ENCODE assay signal across 14 cellular contexts in genomic region chr19:51807111-51807701, GRCh38. TPM values are rescaled to one million over a fixed set of nuclear protein-coding genes. Genes with fewer than 3 reads are reported as not detected.
A peak's percentile ranks its signal among the peaks of the same experiment; 100 is the strongest.
DNase-seq lines count a peak whose midpoint lies in the region; ATAC-seq, FAIRE-seq and TF ChIP-seq lines count a peak whose summit lies in the region.
"Had no signal": no experiment of that assay in that cellular context is flagged by ENCODE, and none has a peak within 500 bp of the region (broad histone marks: within the 10 kb centered on the region; RNA-seq: fewer than 3 reads in every experiment).

No MANE protein-coding gene starts in this region.

- no peak overlapping the region for H3K23ac ChIP-seq in H1 (ENCODE audit: insufficient read length)

- H4K91ac ChIP-seq in H1 (replicated peaks; ENCODE audit: insufficient read length, low read length) = no peak overlapping the region

- BruUV-seq in HCT116 (replicated peaks; lab: Mats Ljungman, UMichigan) = no TSS peak

- 50% methylated on average over 6 of the region's 6 CpGs; no CpG with 5 or more reads in 1 of the 2 experiments for WGBS in H1 (ENCODE audit: extremely low coverage in 1 of 2, insufficient coverage in 1 of 2, insufficient read length in 1 of 2, insufficient replicate concordance in 2 of 2, low coverage in 1 of 2, low lambda C conversion rate in 2 of 2, missing lambda C conversion rate in 1 of 2), 2 experiments

- H3K79me1 ChIP-seq in H1 (ENCODE audit: low read depth, low read length) = no peaks in the 10 kb centered on the region

- no peak overlapping the region for H3K18ac ChIP-seq in H1 (ENCODE audit: extremely low read depth, low read length)

- POLR2A ChIA-PET in HCT116 (lab: Charles Lee) (interaction anchor here (0.7 kb wide), 1 partner anchor 10 kb away, joined by 3 read pairs; no protein-coding TSS in a partner anchor), H1 (lab: Charles Lee; ENCODE audit: partially characterized antibody) (interaction anchor here (0.9 to 1.4 kb wide), 2 partner anchors 48 to 242 kb away, joined by 4 read pairs; partner anchors contain the start of gene ZNF432)

- H4K5ac ChIP-seq in H1 (ENCODE audit: insufficient read length, low read depth, low read length) = no peak overlapping the region

- H3K56ac ChIP-seq in H1 (replicated peaks; ENCODE audit: insufficient read length, low read depth, low read length) = no peak overlapping the region

- H2BK12ac ChIP-seq in H1 (ENCODE audit: low read depth, low read length) = 0 out of 2 replicates have a peak overlapping the region, but pooled peaks have one; percentile 55

- no peak overlapping the region for H2BK15ac ChIP-seq in H1 (ENCODE audit: low read length)

- H3K4me2 ChIP-seq in HCT116 (ENCODE audit: low read length) = no peak overlapping the region
- peak overlapping the region in 1 of 2 experiments; percentile 33; a peak in 2 of 4 replicates for H3K4me2 ChIP-seq in H1 (ENCODE audit: insufficient read depth in 1 of 2, low read depth in 2 of 2, low read length in 2 of 2)

- H2BK120ac ChIP-seq in H1 (replicated peaks; ENCODE audit: low read depth, low read length) = no peak overlapping the region

- TF ChIP-seq POLR2A in HCT116 (IDR thresholded peaks at IDR 0.05; ENCODE audit: borderline replicate concordance, extremely low read depth, insufficient read depth, insufficient read length) (no peak), H1 (IDR thresholded peaks at IDR 0.05; ENCODE audit: control extremely low read depth in 1 of 2, low read depth in 2 of 2, low read length in 2 of 2) (no peak), vagina (IDR thresholded peaks at IDR 0.05) (no peak)

- H3K27ac ChIP-seq in HCT116 (ENCODE audit: low read depth, low read length) (no peak overlapping the region), H1 (ENCODE audit: low read depth, low read length) (no peak overlapping the region; the same call in 1 of the 2 replicates), vagina (no peak overlapping the region)
- H3K27ac ChIP-seq: stomach had no signal

- H3K4me3 ChIP-seq in HCT116 (replicated peaks in 1 of 2; ENCODE audit: low read depth in 1 of 2, low read length in 2 of 2) (no peak overlapping the region), NT2/D1 (ENCODE audit: insufficient read length, low read depth) (no peak overlapping the region), H1 (ENCODE audit: extremely low read depth in 1 of 4, insufficient read depth in 2 of 4, low read depth in 3 of 4, low read length in 4 of 4) (no peak overlapping the region), neuron (ENCODE audit: low read length) (no peak overlapping the region), vagina (no peak overlapping the region)
- H3K4me3 ChIP-seq: stomach had no signal

- DNase-seq in HCT116 (ENCODE audit: low read depth, low spot score) (no peak), NT2/D1 (ENCODE audit: low read depth, low spot score) (peak; percentile 56), H1 (ENCODE audit: low read depth in 1 of 2, low spot score in 2 of 2) (peak; percentile 42 to 46), ecto neural progenitor cell (ENCODE audit: low spot score) (no peak), vagina (ENCODE audit: extremely low spot score in 2 of 2) (no peak)
- DNase-seq in stimulated activated CD4-positive, alpha-beta T cell treated with anti-CD3 and anti-CD28 coated beads, Interleukin-12 subunit alpha, Interleukin-12 subunit beta, amount 100 ng/mL, for 4 hours = no peak
- DNase-seq: activated CD4-positive, alpha-beta T cell treated with anti-CD3 and anti-CD28 coated beads, Interleukin-2, amount 10 ng/mL, durations not matched to agents 7 days and 5 days; effector memory CD4-positive, alpha-beta T cell; SHP77; stomach had no signal

- ATAC-seq in HCT116 = no peak
- ATAC-seq in HG02884 (IDR thresholded peaks at IDR 0.05; ENCODE audit: unreplicated experiment) = no peak

- no peak overlapping the region for H3K9ac ChIP-seq in HCT116 (ENCODE audit: low read length)
- H3K9ac ChIP-seq in NT2/D1 (ENCODE audit: insufficient read length, low read depth) = no peak overlapping the region
- no peak overlapping the region for H3K9ac ChIP-seq in H1 (replicated peaks in 1 of 4; ENCODE audit: extremely low read depth in 1 of 4, low read depth in 3 of 4, low read length in 3 of 4)

- H4K8ac ChIP-seq in H1 (ENCODE audit: extremely low read depth, insufficient read depth, low read length) = no peak overlapping the region

- H3K14ac ChIP-seq in H1 (ENCODE audit: insufficient read length) = no peak overlapping the region

- TF ChIP-seq RAD21 in HCT116 (IDR thresholded peaks at IDR 0.05; ENCODE audit: low read depth) (peak; percentile 28; the same call in 1 of the 2 replicates), H1 (IDR thresholded peaks at IDR 0.05 in 1 of 2, conservative IDR thresholded peaks at IDR 0.05 in 1 of 2; ENCODE audit: low read depth in 2 of 2, low read length in 2 of 2) (peak in 1 of 2 experiments; percentile 13; a peak in 1 of 4 replicates)

- no peak overlapping the region for H2BK20ac ChIP-seq in H1 (ENCODE audit: low read length)

- H3K23me2 ChIP-seq in H1 (ENCODE audit: low read depth, low read length) = no peaks in the 10 kb centered on the region

- H3K4me1 ChIP-seq in HCT116 (ENCODE audit: control insufficient read depth in 1 of 2, insufficient read depth in 2 of 2, low read length in 2 of 2) = no peaks in the 10 kb centered on the region
- no peaks in the 10 kb centered on the region for H3K4me1 ChIP-seq in NT2/D1 (ENCODE audit: insufficient read depth, insufficient read length)
- H3K4me1 ChIP-seq in H1 (replicated peaks in 1 of 4; ENCODE audit: control insufficient read depth in 3 of 4, insufficient read depth in 4 of 4, low read length in 3 of 4) = peaks cover 0 to 5% (median 1%) of the 10 kb centered on the region in 4 experiments; a peak in 3 of 7 replicates
- H3K4me1 ChIP-seq in neuron (ENCODE audit: insufficient read depth, low read length) = peaks cover 14% of the 10 kb centered on the region
- H3K4me1 ChIP-seq in vagina = peaks cover 9% of the 10 kb centered on the region

- TF ChIP-seq EP300 in H1 (IDR thresholded peaks at IDR 0.05; ENCODE audit: borderline replicate concordance in 1 of 2, low read depth in 2 of 2, low read length in 2 of 2) = no peak

- H2AFZ ChIP-seq in HCT116 (ENCODE audit: low read depth, low read length, poor library complexity, severe bottlenecking) (no peak overlapping the region), H1 (ENCODE audit: low read length) (no peak overlapping the region), neuron (ENCODE audit: low read depth, low read length) (peak overlapping the region; percentile 8)

- H3K9me3 ChIP-seq in HCT116 (ENCODE audit: control insufficient read depth in 1 of 2, insufficient read depth in 1 of 2, low read depth in 1 of 2, low read length in 2 of 2) (peaks cover 0 to 2% of the 10 kb centered on the region in 2 experiments; a peak in 1 of 4 replicates), NT2/D1 (ENCODE audit: insufficient read depth, low read length) (peaks cover 33% of the 10 kb centered on the region), H1 (ENCODE audit: insufficient read depth in 2 of 2, low read depth in 1 of 2, low read length in 1 of 2) (peaks cover 12 to 20% of the 10 kb centered on the region in 2 experiments; a peak in 3 of 4 replicates), neuron (ENCODE audit: low read length) (no peaks in the 10 kb centered on the region), vagina (no peaks in the 10 kb centered on the region)

- H3K9me2 ChIP-seq in HCT116 (ENCODE audit: insufficient read depth) = no peaks in the 10 kb centered on the region

- no peak for FAIRE-seq in H1 (lab: Jason Lieb, UNC)

- RAD21 ChIA-PET in HCT116 (lab: Charles Lee; ENCODE audit: low non-redundant PET in 1 of 2, low total read pairs in 2 of 2, uncharacterized antibody in 2 of 2, unreplicated experiment in 2 of 2) = no interaction called here

- H3K4ac ChIP-seq in H1 (replicated peaks; ENCODE audit: insufficient read length, low read depth, low read length) = no peak overlapping the region

- intact Hi-C loops in HCT116 (cut with micrococcal nuclease) (no loop called here), vagina (cut with DNase I) (no loop called here)

- H3K36me3 ChIP-seq in HCT116 (ENCODE audit: control insufficient read depth in 1 of 2, insufficient read depth in 2 of 2, low read length in 2 of 2) (no peaks in the 10 kb centered on the region), NT2/D1 (ENCODE audit: insufficient read depth, insufficient read length, low read length) (no peaks in the 10 kb centered on the region), H1 (ENCODE audit: control insufficient read depth in 2 of 4, insufficient read depth in 4 of 4, low read length in 3 of 4) (peaks cover 0 to 8% (median 0%) of the 10 kb centered on the region in 4 experiments; a peak in 2 of 8 replicates), neuron (ENCODE audit: insufficient read depth, low read length) (no peaks in the 10 kb centered on the region), vagina (no peaks in the 10 kb centered on the region)

- H2AK5ac ChIP-seq in H1 (ENCODE audit: low read depth, low read length) = no peak overlapping the region

- CTCF ChIA-PET in HCT116 (lab: Charles Lee) = interaction anchor here (2.6 kb wide), 1 partner anchor 30 kb away, joined by 9 read pairs; no protein-coding TSS in a partner anchor
- CTCF ChIA-PET in H1 (lab: Charles Lee; ENCODE audit: partially characterized antibody) = interaction anchor here (0.9 to 1.5 kb wide), 2 partner anchors 12 kb away, joined by 3 to 4 read pairs; partner anchors contain the start of gene FPR3

- H4K20me1 ChIP-seq in HCT116 (ENCODE audit: insufficient read depth) = no peaks in the 10 kb centered on the region
- no peaks in the 10 kb centered on the region for H4K20me1 ChIP-seq in H1 (replicated peaks in 1 of 2; ENCODE audit: control insufficient read depth in 1 of 2, insufficient read depth in 2 of 2, low read length in 2 of 2)

- H3K79me2 ChIP-seq in HCT116 (ENCODE audit: insufficient read depth, low read length) (no peaks in the 10 kb centered on the region), H1 (ENCODE audit: control insufficient read depth in 1 of 2, insufficient read depth in 2 of 2, low read length in 2 of 2) (no peaks in the 10 kb centered on the region)

- TF ChIP-seq CTCF in HCT116 (IDR thresholded peaks at IDR 0.05 in 2 of 3, conservative IDR thresholded peaks at IDR 0.05 in 1 of 3; ENCODE audit: borderline replicate concordance in 1 of 3, insufficient read depth in 1 of 3, low read depth in 2 of 3, low read length in 2 of 3) (no peak), H1 (IDR thresholded peaks at IDR 0.05; ENCODE audit: control extremely low read depth in 1 of 3, insufficient read depth in 1 of 3, low read depth in 1 of 3, low read length in 3 of 3) (no peak), vagina (IDR thresholded peaks at IDR 0.05) (no peak)

- H2BK5ac ChIP-seq in H1 (ENCODE audit: low read depth, low read length) = peak overlapping the region; percentile 21; the same call in 1 of the 2 replicates

- H3K27me3 ChIP-seq in HCT116 (ENCODE audit: insufficient read depth, low read length) (no peaks in the 10 kb centered on the region), NT2/D1 (ENCODE audit: insufficient read depth, insufficient read length) (no peaks in the 10 kb centered on the region), H1 (replicated peaks in 1 of 4; ENCODE audit: control insufficient read depth in 3 of 4, extremely low read depth in 1 of 4, insufficient read depth in 3 of 4, low read length in 3 of 4) (no peaks in the 10 kb centered on the region), neuron (ENCODE audit: insufficient read depth, low read length) (no peaks in the 10 kb centered on the region), vagina (no peaks in the 10 kb centered on the region)
- H3K27me3 ChIP-seq: stomach had no signal

RNA-seq across cellular contexts. Expression of gene FPR3, which starts 12.2 kb away (rescaled TPM):
- total RNA-seq in HCT116 (2021; ENCODE audit: unreplicated experiment) = not detected
- 0.04 TPM in 1 of 2 replicates, not detected in the other for polyA plus RNA-seq in HCT116 (2012)
- not detected in 2 replicates for total RNA-seq in H1 (2021; fragmentation: NEBNext Ultra II Directional; extraction: Animal tissue kit (Norgen Biotek cat#: 25700))
- not detected in 2 replicates for polyA plus RNA-seq in H1 (2011; rRNA removed)
- polyA plus RNA-seq in H1 (2011; cell fraction: cytosol; rRNA removed) = not detected
- polyA plus RNA-seq in H1 (2011; cell fraction: nucleus; rRNA removed) = not detected
- polyA plus RNA-seq in H1 (2012, experiment 1 of 2) = 0.08 to 0.25 TPM in 2 of 4 replicates, not detected in the others
- not detected for polyA plus RNA-seq in H1 (2012, experiment 2 of 2)
- polyA plus RNA-seq in H1 (2013, experiment 1 of 2) = not detected
- not detected for polyA plus RNA-seq in H1 (2013, experiment 2 of 2)
- polyA minus RNA-seq in H1 (2011; rRNA and poly(A)+ RNA removed) = not detected in 2 replicates
- polyA minus RNA-seq in H1 (2011; cell fraction: cytosol; rRNA and poly(A)+ RNA removed) = not detected
- polyA minus RNA-seq in H1 (2011; cell fraction: nucleus; rRNA and poly(A)+ RNA removed) = not detected
- total RNA-seq in vagina = 4.2 TPM
- total RNA-seq: activated CD4-positive, alpha-beta T cell treated with anti-CD3 and anti-CD28 coated beads, Interleukin-2, amount 10 ng/mL, durations not matched to agents 7 days and 5 days; G401; neural crest cell had no signal

RNA-seq across cellular contexts. Expression of gene FPR2, which starts 46.2 kb away (rescaled TPM):
- total RNA-seq in HCT116 (2021; ENCODE audit: unreplicated experiment) (not detected), vagina (not detected)
- 0.09 TPM in 1 of 2 replicates, not detected in the other for polyA plus RNA-seq in HCT116 (2012)
- not detected in 2 replicates for total RNA-seq in H1 (2021; fragmentation: NEBNext Ultra II Directional; extraction: Animal tissue kit (Norgen Biotek cat#: 25700))
- 0.05 and 0.17 TPM in 2 replicates for polyA plus RNA-seq in H1 (2011; rRNA removed)
- polyA plus RNA-seq in H1 (2011; cell fraction: cytosol; rRNA removed) = 0.10 TPM
- polyA plus RNA-seq in H1 (2011; cell fraction: nucleus; rRNA removed) = 0.26 TPM
- 0.24 to 0.52 TPM in 2 of 4 replicates, not detected in the others for polyA plus RNA-seq in H1 (2012, experiment 1 of 2)
- not detected for polyA plus RNA-seq in H1 (2012, experiment 2 of 2)
- polyA plus RNA-seq in H1 (2013, experiment 1 of 2) = 0.49 TPM
- 0.53 TPM for polyA plus RNA-seq in H1 (2013, experiment 2 of 2)
- 0.63 and 0.71 TPM in 2 replicates for polyA minus RNA-seq in H1 (2011; rRNA and poly(A)+ RNA removed)
- not detected for polyA minus RNA-seq in H1 (2011; cell fraction: cytosol; rRNA and poly(A)+ RNA removed)
- polyA minus RNA-seq in H1 (2011; cell fraction: nucleus; rRNA and poly(A)+ RNA removed) = not detected
- total RNA-seq: activated CD4-positive, alpha-beta T cell treated with anti-CD3 and anti-CD28 coated beads, Interleukin-2, amount 10 ng/mL, durations not matched to agents 7 days and 5 days; G401; neural crest cell had no signal

RNA-seq across cellular contexts. Expression of gene FPR1, which starts 55.5 kb away (rescaled TPM):
- total RNA-seq in HCT116 (2021; ENCODE audit: unreplicated experiment) = not detected
- polyA plus RNA-seq in HCT116 (2012) = 0.22 and 0.39 TPM in 2 replicates
- not detected in 2 replicates for total RNA-seq in H1 (2021; fragmentation: NEBNext Ultra II Directional; extraction: Animal tissue kit (Norgen Biotek cat#: 25700))
- polyA plus RNA-seq in H1 (2011; rRNA removed) = 0.11 TPM in 1 of 2 replicates, not detected in the other
- not detected for polyA plus RNA-seq in H1 (2011; cell fraction: cytosol; rRNA removed)
- not detected for polyA plus RNA-seq in H1 (2011; cell fraction: nucleus; rRNA removed)
- polyA plus RNA-seq in H1 (2012, experiment 1 of 2) = not detected in 4 replicates
- not detected for polyA plus RNA-seq in H1 (2012, experiment 2 of 2)
- not detected for polyA plus RNA-seq in H1 (2013, experiment 1 of 2)
- polyA plus RNA-seq in H1 (2013, experiment 2 of 2) = not detected
- not detected in 2 replicates for polyA minus RNA-seq in H1 (2011; rRNA and poly(A)+ RNA removed)
- not detected for polyA minus RNA-seq in H1 (2011; cell fraction: cytosol; rRNA and poly(A)+ RNA removed)
- polyA minus RNA-seq in H1 (2011; cell fraction: nucleus; rRNA and poly(A)+ RNA removed) = not detected
- total RNA-seq in vagina = 12.8 TPM
- total RNA-seq: activated CD4-positive, alpha-beta T cell treated with anti-CD3 and anti-CD28 coated beads, Interleukin-2, amount 10 ng/mL, durations not matched to agents 7 days and 5 days; G401; neural crest cell had no signal

Comparison
In these comparisons a context has a peak if more than half of its experiments do, and no peak if none do; other contexts are left out.
1. DNase-seq: peak in NT2/D1 (single experiment) and H1 (2 of 2); none in HCT116 (single experiment), ecto neural progenitor cell (single experiment), vagina (0 of 2) and stimulated activated CD4-positive, alpha-beta T cell treated with anti-CD3 and anti-CD28 coated beads, Interleukin-12 subunit alpha, Interleukin-12 subunit beta, amount 100 ng/mL, for 4 hours (single experiment).
2. RNA of gene FPR1, which starts 55.5 kb away (total RNA-seq): 12.8 TPM in vagina (single experiment); not detected in HCT116 (single experiment) and not detected in H1; every median in the first group is over 10 times any median in the second.
3. Of the 16 proteins assayed by ChIP-seq in both H1 and HCT116: peak only in H1: CEBPB and SP1; only in HCT116: none; in both: none; in neither: 13; mixed calls (peak in some experiments, not most) for 1.